ENCODE assay signal across 1 cellular context in genomic region chr1:63773815-63774616, GRCh38.
TF ChIP-seq lines count a peak whose summit lies in the region.

Gene ROR1 (plus strand): TSS chr1:63774017.

TF ChIP-seq in WTC11, 78 proteins besides CTCF, POLR2A, EP300 and RAD21 (continued from another document):
- peak; percentile 89 for TF ChIP-seq FOXP4 (CRISPR knock-in tag; IDR thresholded peaks at IDR 0.05)
- no peak for TF ChIP-seq CDX4 (CRISPR knock-in tag; IDR thresholded peaks at IDR 0.05; ENCODE audit: borderline replicate concordance)
- 0 out of 2 replicates have a peak, but pooled peaks have one; percentile 64 for TF ChIP-seq ELF4 (CRISPR knock-in tag; IDR thresholded peaks at IDR 0.05; ENCODE audit: low read depth)
- TF ChIP-seq ZBTB21 (CRISPR knock-in tag; IDR thresholded peaks at IDR 0.05; ENCODE audit: borderline replicate concordance): 0 out of 2 replicates have a peak, but pooled peaks have one; percentile 61
- TF ChIP-seq GABPB1 (CRISPR knock-in tag; IDR thresholded peaks at IDR 0.05): no peak
- TF ChIP-seq AFF4 (CRISPR knock-in tag; IDR thresholded peaks at IDR 0.05; ENCODE audit: borderline replicate concordance): 0 out of 2 replicates have a peak, but pooled peaks have one; percentile 56
- peak; percentile 91 for TF ChIP-seq ETV6 (CRISPR knock-in tag; IDR thresholded peaks at IDR 0.05)
- peak; percentile 61; the same call in 1 of the 2 replicates for TF ChIP-seq SP1 (CRISPR knock-in tag; conservative IDR thresholded peaks at IDR 0.05)
- TF ChIP-seq JAZF1 (CRISPR knock-in tag; IDR thresholded peaks at IDR 0.05): no peak
- TF ChIP-seq CREM (CRISPR knock-in tag; IDR thresholded peaks at IDR 0.05): 0 out of 2 replicates have a peak, but pooled peaks have one; percentile 47
- no peak for TF ChIP-seq SMAD3 (CRISPR knock-in tag; IDR thresholded peaks at IDR 0.05; ENCODE audit: borderline replicate concordance)
- TF ChIP-seq ZNF317 (CRISPR knock-in tag; IDR thresholded peaks at IDR 0.05; ENCODE audit: borderline replicate concordance, low read depth): no peak
- peak; percentile 83 for TF ChIP-seq FOXK1 (CRISPR knock-in tag; IDR thresholded peaks at IDR 0.05)
- TF ChIP-seq TP53 (CRISPR knock-in tag; IDR thresholded peaks at IDR 0.05): peak; percentile 69; the same call in 1 of the 2 replicates
- no peak for TF ChIP-seq IRF2 (CRISPR knock-in tag; IDR thresholded peaks at IDR 0.05; ENCODE audit: borderline replicate concordance, low read depth)
- no peak for TF ChIP-seq MXD4 (CRISPR knock-in tag; IDR thresholded peaks at IDR 0.05; ENCODE audit: borderline replicate concordance)
- TF ChIP-seq ZNF671 (CRISPR knock-in tag; IDR thresholded peaks at IDR 0.05): no peak
- no peak for TF ChIP-seq SOX15 (CRISPR knock-in tag; IDR thresholded peaks at IDR 0.05)
- 0 out of 2 replicates have a peak, but pooled peaks have one; percentile 59 for TF ChIP-seq CBFB (CRISPR knock-in tag; IDR thresholded peaks at IDR 0.05; ENCODE audit: low read depth)
- no peak for TF ChIP-seq TEAD4 (CRISPR knock-in tag; IDR thresholded peaks at IDR 0.05)
- no peak for TF ChIP-seq GRHL2 (CRISPR knock-in tag; IDR thresholded peaks at IDR 0.05; ENCODE audit: insufficient replicate concordance, severe bottlenecking)
- TF ChIP-seq ZNF281 (CRISPR knock-in tag; IDR thresholded peaks at IDR 0.05): peak; percentile 98
- TF ChIP-seq PRRX2 (CRISPR knock-in tag; IDR thresholded peaks at IDR 0.05): no peak
- no peak for TF ChIP-seq ZNF532 (CRISPR knock-in tag; IDR thresholded peaks at IDR 0.05; ENCODE audit: borderline replicate concordance)
- TF ChIP-seq ZNF396 (CRISPR knock-in tag; IDR thresholded peaks at IDR 0.05; ENCODE audit: borderline replicate concordance): no peak
- TF ChIP-seq HMGA2 (CRISPR knock-in tag; IDR thresholded peaks at IDR 0.05): no peak
- TF ChIP-seq RORB (CRISPR knock-in tag; IDR thresholded peaks at IDR 0.05): no peak
- no peak for TF ChIP-seq SMAD4 (CRISPR knock-in tag; IDR thresholded peaks at IDR 0.05)
- no peak for TF ChIP-seq CREB1 (CRISPR knock-in tag; IDR thresholded peaks at IDR 0.05)
- no peak for TF ChIP-seq ERG (CRISPR knock-in tag; IDR thresholded peaks at IDR 0.05)
- TF ChIP-seq ESRRA (CRISPR knock-in tag; IDR thresholded peaks at IDR 0.05; ENCODE audit: borderline replicate concordance): peak; percentile 83
- TF ChIP-seq KAT7 (CRISPR knock-in tag; IDR thresholded peaks at IDR 0.05; ENCODE audit: borderline replicate concordance): no peak; the same call in 1 of the 2 replicates
- TF ChIP-seq ZNF232 (CRISPR knock-in tag; IDR thresholded peaks at IDR 0.05): no peak
- TF ChIP-seq FOXJ3 (CRISPR knock-in tag; IDR thresholded peaks at IDR 0.05; ENCODE audit: borderline replicate concordance): no peak
- TF ChIP-seq ZNF219 (CRISPR knock-in tag; IDR thresholded peaks at IDR 0.05; ENCODE audit: borderline replicate concordance): no peak
- no peak for TF ChIP-seq OVOL2 (CRISPR knock-in tag; IDR thresholded peaks at IDR 0.05; ENCODE audit: borderline replicate concordance)
